ENCODE assay signal across 22 cellular contexts in the genomic region with DNA sequence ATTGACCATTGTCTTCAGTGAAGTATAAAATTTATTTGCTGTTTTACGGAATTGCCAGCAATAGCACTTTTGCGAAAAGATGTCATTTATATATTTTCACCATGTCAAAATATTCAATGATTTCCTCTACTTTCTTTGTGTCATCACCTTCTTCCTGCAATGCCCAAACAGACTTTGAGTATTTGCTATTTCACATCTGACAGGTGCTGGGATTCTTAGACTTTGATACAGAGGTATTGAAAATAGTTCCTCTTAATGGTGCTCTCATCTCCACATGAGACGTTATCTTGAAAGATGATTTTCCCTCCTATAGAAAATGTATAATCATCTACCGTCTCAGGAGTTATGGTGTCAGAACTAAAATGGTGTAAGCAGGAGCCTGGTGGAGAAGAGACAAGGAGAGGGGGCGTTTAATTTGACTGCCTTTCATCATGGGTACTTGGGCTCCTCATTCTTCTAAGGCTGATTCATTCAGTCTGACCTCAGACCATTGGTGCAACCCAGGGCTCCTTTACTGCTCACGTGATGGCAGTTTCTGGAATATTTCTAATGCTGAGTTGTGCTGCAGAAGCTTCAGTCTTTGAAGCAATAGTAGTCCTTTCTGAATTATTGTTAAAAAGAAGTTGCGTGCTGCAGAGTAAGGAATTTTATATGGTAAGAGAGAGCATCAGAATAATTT.
"Had no signal": no experiment of that assay in that cellular context is flagged by ENCODE, and none has a peak within 500 bp of the region (broad histone marks: within the 10 kb centered on the region; RNA-seq: fewer than 3 reads in every experiment).

No MANE protein-coding gene starts in this region.

- DNase-seq: activated CD4-positive, alpha-beta T cell treated with anti-CD3 and anti-CD28 coated beads, Interleukin-2, amount 10 ng/mL, durations not matched to agents 7 days and 5 days; activated CD4-positive, CD25-positive, alpha-beta regulatory T cell treated with anti-CD3 and anti-CD28 coated beads, Interleukin-2, amount 50 U/mL, for 72 hours; activated CD8-positive, alpha-beta T cell treated with anti-CD3 and anti-CD28 coated beads for 36 hours; activated gamma-delta T cell; colonic mucosa; dorsolateral prefrontal cortex; effector memory CD8-positive, alpha-beta T cell; kidney glomerular epithelial cell; left ventricle myocardium superior; mammary epithelial cell; midbrain; natural killer cell; spleen; stimulated activated CD4-positive, alpha-beta T cell treated with anti-CD3 and anti-CD28 coated beads, Interleukin-4, amount 100 ng/mL, for 24 hours; stimulated activated naive CD8-positive, alpha-beta T cell treated with anti-CD3 and anti-CD28 coated beads, Interleukin-15, Interleukin-2, amounts not matched to agents 100 U/mL and 50 U/mL, for 24 hours; upper lobe of left lung had no signal

- H3K27ac Mint-ChIP-seq: activated CD4-positive, alpha-beta T cell treated with anti-CD3 and anti-CD28 coated beads, Interleukin-2, amount 10 ng/mL, durations not matched to agents 7 days and 5 days; activated CD8-positive, alpha-beta T cell treated with anti-CD3 and anti-CD28 coated beads for 36 hours; activated naive CD4-positive, alpha-beta T cell treated with anti-CD3 and anti-CD28 coated beads, Interleukin-2, amount 50 U/mL, for 24 hours; activated T-helper 1 cell treated with anti-CD3 and anti-CD28 coated beads, Interleukin-12 subunit alpha, Interleukin-12 subunit beta, Interleukin-2, Interleukin-4 antibody, amounts not matched to agents 30 ng/mL and 10 ng/mL and 1 ng/mL, durations not matched to agents 14 hours and 24 hours and 36 hours; effector memory CD8-positive, alpha-beta T cell; natural killer cell; progenitor cell of endocrine pancreas had no signal

- H3K9me3 Mint-ChIP-seq: activated CD4-positive, alpha-beta T cell treated with anti-CD3 and anti-CD28 coated beads, Interleukin-2, amount 10 ng/mL, durations not matched to agents 7 days and 5 days; activated CD8-positive, alpha-beta T cell treated with anti-CD3 and anti-CD28 coated beads for 36 hours; activated naive CD4-positive, alpha-beta T cell treated with anti-CD3 and anti-CD28 coated beads, Interleukin-2, amount 50 U/mL, for 24 hours; activated T-helper 1 cell treated with anti-CD3 and anti-CD28 coated beads, Interleukin-12 subunit alpha, Interleukin-12 subunit beta, Interleukin-2, Interleukin-4 antibody, amounts not matched to agents 30 ng/mL and 10 ng/mL and 1 ng/mL, durations not matched to agents 14 hours and 24 hours and 36 hours had no signal

- H3K9me3 ChIP-seq: breast epithelium, colonic mucosa, esophagus muscularis mucosa, spleen, upper lobe of left lung had no signal

- H3K27ac ChIP-seq: breast epithelium, colonic mucosa, dorsolateral prefrontal cortex, esophagus muscularis mucosa, spleen, upper lobe of left lung, VCaP had no signal

- H3K36me3 Mint-ChIP-seq: activated naive CD4-positive, alpha-beta T cell treated with anti-CD3 and anti-CD28 coated beads, Interleukin-2, amount 50 U/mL, for 24 hours; natural killer cell had no signal

- H3K36me3 ChIP-seq: breast epithelium, colonic mucosa, esophagus muscularis mucosa, spleen, upper lobe of left lung had no signal

- ATAC-seq: activated CD8-positive, alpha-beta T cell treated with anti-CD3 and anti-CD28 coated beads for 36 hours; effector memory CD8-positive, alpha-beta T cell; left ventricle myocardium superior; natural killer cell; stimulated activated naive CD8-positive, alpha-beta T cell treated with anti-CD3 and anti-CD28 coated beads, Interleukin-15, Interleukin-2, amounts not matched to agents 100 U/mL and 50 U/mL, for 24 hours had no signal

- H3K4me1 Mint-ChIP-seq: activated CD4-positive, alpha-beta T cell treated with anti-CD3 and anti-CD28 coated beads, Interleukin-2, amount 10 ng/mL, durations not matched to agents 7 days and 5 days; activated naive CD4-positive, alpha-beta T cell treated with anti-CD3 and anti-CD28 coated beads, Interleukin-2, amount 50 U/mL, for 24 hours; natural killer cell had no signal

- H3K27me3 Mint-ChIP-seq: activated CD4-positive, alpha-beta T cell treated with anti-CD3 and anti-CD28 coated beads, Interleukin-2, amount 10 ng/mL, durations not matched to agents 7 days and 5 days; activated CD8-positive, alpha-beta T cell treated with anti-CD3 and anti-CD28 coated beads for 36 hours; progenitor cell of endocrine pancreas had no signal

- H3K4me3 Mint-ChIP-seq: activated CD4-positive, alpha-beta T cell treated with anti-CD3 and anti-CD28 coated beads, Interleukin-2, amount 10 ng/mL, durations not matched to agents 7 days and 5 days; activated CD8-positive, alpha-beta T cell treated with anti-CD3 and anti-CD28 coated beads for 36 hours; activated naive CD4-positive, alpha-beta T cell treated with anti-CD3 and anti-CD28 coated beads, Interleukin-2, amount 50 U/mL, for 24 hours; activated T-helper 1 cell treated with anti-CD3 and anti-CD28 coated beads, Interleukin-12 subunit alpha, Interleukin-12 subunit beta, Interleukin-2, Interleukin-4 antibody, amounts not matched to agents 30 ng/mL and 10 ng/mL and 1 ng/mL, durations not matched to agents 14 hours and 24 hours and 36 hours; effector memory CD8-positive, alpha-beta T cell; natural killer cell had no signal

- H3K4me3 ChIP-seq: breast epithelium, colonic mucosa, dorsolateral prefrontal cortex, esophagus muscularis mucosa, spleen, upper lobe of left lung had no signal

- H3K27me3 ChIP-seq: breast epithelium, colonic mucosa, dorsolateral prefrontal cortex, esophagus muscularis mucosa, spleen, upper lobe of left lung had no signal
